In genomic region chr14:61121293-61121897, GRCh38 we compare ENCODE assay signal across 20 cellular contexts.
DNase-seq lines count a peak whose midpoint lies in the region; ATAC-seq, FAIRE-seq and TF ChIP-seq lines count a peak whose summit lies in the region.
"Had no signal": no experiment of that assay in that cellular context is flagged by ENCODE, and none has a peak within 500 bp of the region (broad histone marks: within the 10 kb centered on the region; RNA-seq: fewer than 3 reads in every experiment).

No MANE protein-coding gene starts in this region.

- H3K4me1 Mint-ChIP-seq in osteocyte (ENCODE audit: unreplicated experiment) (peaks cover 48% of the 10 kb centered on the region), endothelial cell (ENCODE audit: unreplicated experiment) (peaks cover 2% of the 10 kb centered on the region)
- H3K4me1 Mint-ChIP-seq: activated naive CD8-positive, alpha-beta T cell treated with anti-CD3 and anti-CD28 coated beads, Interleukin-2, amount 10 ng/mL, durations not matched to agents 7 days and 5 days had no signal

- peak overlapping the region; percentile 64 for H3K27ac Mint-ChIP-seq in osteocyte (ENCODE audit: unreplicated experiment)
- H3K27ac Mint-ChIP-seq in endothelial cell (ENCODE audit: unreplicated experiment) = no peak overlapping the region
- H3K27ac Mint-ChIP-seq: activated naive CD8-positive, alpha-beta T cell treated with anti-CD3 and anti-CD28 coated beads, Interleukin-2, amount 10 ng/mL, durations not matched to agents 7 days and 5 days had no signal

- H3K36me3 Mint-ChIP-seq in osteocyte (ENCODE audit: unreplicated experiment) (peaks cover 5% of the 10 kb centered on the region), endothelial cell (ENCODE audit: low read depth, unreplicated experiment) (peaks cover 9% of the 10 kb centered on the region)
- H3K36me3 Mint-ChIP-seq: activated naive CD8-positive, alpha-beta T cell treated with anti-CD3 and anti-CD28 coated beads, Interleukin-2, amount 10 ng/mL, durations not matched to agents 7 days and 5 days had no signal

- H3K9me3 Mint-ChIP-seq in osteocyte (ENCODE audit: unreplicated experiment) (peaks cover 4% of the 10 kb centered on the region), endothelial cell (ENCODE audit: unreplicated experiment) (no peaks in the 10 kb centered on the region)
- H3K9me3 Mint-ChIP-seq: activated T-helper 1 cell treated with anti-CD3 and anti-CD28 coated beads, Interleukin-12 subunit alpha, Interleukin-12 subunit beta, Interleukin-2, Interleukin-4 antibody, amounts not matched to agents 30 ng/mL and 10 ng/mL and 1 ng/mL, durations not matched to agents 14 hours and 24 hours and 36 hours had no signal

- TF ChIP-seq POLR2A in GM12891 (IDR thresholded peaks at IDR 0.05; ENCODE audit: low read depth, low read length) = no peak

- H3K4me3 Mint-ChIP-seq in osteocyte (ENCODE audit: unreplicated experiment) = no peak overlapping the region
- H3K4me3 Mint-ChIP-seq in endothelial cell (ENCODE audit: unreplicated experiment) = no peak overlapping the region
- H3K4me3 Mint-ChIP-seq: activated naive CD8-positive, alpha-beta T cell treated with anti-CD3 and anti-CD28 coated beads, Interleukin-2, amount 10 ng/mL, durations not matched to agents 7 days and 5 days; activated T-helper 1 cell treated with anti-CD3 and anti-CD28 coated beads, Interleukin-12 subunit alpha, Interleukin-12 subunit beta, Interleukin-2, Interleukin-4 antibody, amounts not matched to agents 30 ng/mL and 10 ng/mL and 1 ng/mL, durations not matched to agents 14 hours and 24 hours and 36 hours had no signal

- no peak for FAIRE-seq in GM12891 (lab: Jason Lieb, UNC)

- TF ChIP-seq CTCF in osteocyte (IDR thresholded peaks at IDR 0.05) = no peak
- no peak for TF ChIP-seq CTCF in endothelial cell (IDR thresholded peaks at IDR 0.05; ENCODE audit: unreplicated experiment)

- ATAC-seq in HG03095 (IDR thresholded peaks at IDR 0.05; ENCODE audit: unreplicated experiment) = no peak
- ATAC-seq: sciatic nerve had no signal

- no peak for DNase-seq in GM12891 (ENCODE audit: insufficient read length, low spot score)
- DNase-seq in HT-29 (ENCODE audit: low spot score) = peak; percentile 8
- DNase-seq in SIG-M5 treated with dmso at 0.1 percent for 504 hours (lab: John Stamatoyannopoulos, UW; ENCODE audit: unreplicated experiment) = peak; percentile 94
- DNase-seq in osteocyte (ENCODE audit: extremely low spot score, unreplicated experiment) = no peak
- no peak for DNase-seq in endothelial cell (ENCODE audit: low spot score)
- no peak for DNase-seq in Kasumi-1 (lab: John Stamatoyannopoulos, UW)
- DNase-seq in NK-92 treated with Interleukin-12 subunit alpha and Interleukin-12 subunit beta, amount 100 ng/mL, for 24 hours (lab: John Stamatoyannopoulos, UW) = no peak
- DNase-seq: activated naive CD8-positive, alpha-beta T cell treated with anti-CD3 and anti-CD28 coated beads, Interleukin-2, amount 10 ng/mL, durations not matched to agents 7 days and 5 days; BE2C; DMS 273 treated with DMSO at 0.1 percent for 48 hours; effector CD8-positive, alpha-beta T cell; NCI-H187; NCI-H510A treated with DMSO at 0.1 percent for 48 hours; occipital lobe; PC-9; stimulated activated CD4-positive, alpha-beta T cell treated with anti-CD3 and anti-CD28 coated beads, Interleukin-2, amount 100 ng/mL, for 48 hours had no signal

- no peaks in the 10 kb centered on the region for H3K27me3 Mint-ChIP-seq in osteocyte (ENCODE audit: unreplicated experiment)
- no peaks in the 10 kb centered on the region for H3K27me3 Mint-ChIP-seq in endothelial cell (ENCODE audit: unreplicated experiment)
- H3K27me3 Mint-ChIP-seq: activated CD4-positive, alpha-beta memory T cell treated with anti-CD3 and anti-CD28 coated beads, Interleukin-2, amount 10 ng/mL, durations not matched to agents 7 days and 5 days had no signal

TF ChIP-seq in GM12891, 5 proteins besides CTCF, POLR2A, EP300 and RAD21:
- no peak for TF ChIP-seq POU2F2 (IDR thresholded peaks at IDR 0.05; ENCODE audit: low read depth, low read length)
- no peak for TF ChIP-seq PAX5 (IDR thresholded peaks at IDR 0.05; ENCODE audit: insufficient read depth, low read length, severe bottlenecking)
- TF ChIP-seq SPI1 (IDR thresholded peaks at IDR 0.05; ENCODE audit: low read depth, low read length) = peak; percentile 44; the same call in 1 of the 2 replicates
- TF ChIP-seq POLR2AphosphoS5 (IDR thresholded peaks at IDR 0.05; ENCODE audit: low read depth, low read length) = no peak
- no peak for TF ChIP-seq TAF1 (IDR thresholded peaks at IDR 0.05; ENCODE audit: low read depth, low read length)

Comparison
In these comparisons a context has a peak if more than half of its experiments do, and no peak if none do; other contexts are left out.
1. DNase-seq: peak in HT-29 (single experiment) and SIG-M5 treated with dmso at 0.1 percent for 504 hours (single experiment); none in GM12891 (single experiment), osteocyte (single experiment), endothelial cell (single experiment), Kasumi-1 (0 of 2) and NK-92 treated with Interleukin-12 subunit alpha and Interleukin-12 subunit beta, amount 100 ng/mL, for 24 hours (single experiment).